ENCODE assay signal across 18 cellular contexts in the genomic region with DNA sequence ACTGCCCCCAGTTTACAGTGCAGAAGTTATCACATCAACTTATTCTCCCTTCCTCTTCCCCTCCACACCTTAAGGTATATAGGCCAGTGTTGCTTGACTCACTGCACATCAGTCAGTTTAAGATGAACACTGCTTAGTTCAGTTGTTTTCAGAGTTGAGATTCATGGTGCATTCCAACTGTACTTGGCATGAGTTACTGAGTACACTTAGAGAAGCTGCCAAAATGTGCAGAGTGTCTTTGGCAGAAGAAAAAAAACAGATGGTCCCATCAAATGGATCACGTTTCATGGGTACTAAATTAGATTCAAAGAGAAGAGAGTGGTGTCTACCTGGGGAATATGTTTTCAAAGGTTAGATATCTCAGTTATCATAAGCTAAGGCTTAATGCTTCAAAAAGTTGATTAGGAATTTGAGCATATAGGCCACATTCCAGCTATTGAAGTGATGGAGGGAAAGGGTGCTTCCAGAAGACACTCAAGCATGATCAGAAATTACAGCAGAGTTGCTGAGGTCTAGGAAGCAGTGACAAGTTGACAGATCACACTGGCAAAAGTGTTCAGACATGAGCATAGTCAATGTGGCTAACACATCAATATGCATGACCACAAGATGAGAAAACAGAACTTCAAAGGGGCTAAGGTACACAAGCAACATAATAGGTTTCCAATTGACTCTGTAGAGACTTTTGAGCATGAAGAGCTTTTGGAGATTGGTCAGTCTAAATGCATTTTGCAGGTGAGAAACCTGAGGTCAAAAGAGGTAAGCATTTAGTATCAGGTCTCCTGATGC.
DNase-seq lines count a peak whose midpoint lies in the region; ATAC-seq, FAIRE-seq and TF ChIP-seq lines count a peak whose summit lies in the region.
"Had no signal": no experiment of that assay in that cellular context is flagged by ENCODE, and none has a peak within 500 bp of the region (broad histone marks: within the 10 kb centered on the region; RNA-seq: fewer than 3 reads in every experiment).

No MANE protein-coding gene starts in this region.

- TF ChIP-seq CTCF in GM12878 (IDR thresholded peaks at IDR 0.05 in 2 of 3, conservative IDR thresholded peaks at IDR 0.05 in 1 of 3; ENCODE audit: control insufficient read depth in 2 of 3, extremely low read depth in 1 of 3, insufficient read depth in 1 of 3, low read depth in 3 of 3, low read length in 3 of 3) = no peak
- no peak for TF ChIP-seq CTCF in heart right ventricle (IDR thresholded peaks at IDR 0.05)
- no peak for TF ChIP-seq CTCF in glutamatergic neuron (IDR thresholded peaks at IDR 0.05; ENCODE audit: partially characterized antibody, unreplicated experiment)
- no peak for TF ChIP-seq CTCF in brain microvascular endothelial cell (IDR thresholded peaks at IDR 0.05; ENCODE audit: low read depth, low read length, missing control alignments)

- POLR2A ChIA-PET in GM12878 (lab: Charles Lee) = no interaction called here

- TF ChIP-seq EP300 in GM12878 (IDR thresholded peaks at IDR 0.05; ENCODE audit: borderline replicate concordance in 1 of 2, control insufficient read depth in 1 of 2, low read depth in 2 of 2, low read length in 2 of 2) = no peak

- H3K36me3 ChIP-seq in GM12878 (ENCODE audit: control insufficient read depth in 2 of 2, insufficient read depth in 2 of 2, low read length in 1 of 2) (no peaks in the 10 kb centered on the region), heart right ventricle (no peaks in the 10 kb centered on the region), brain microvascular endothelial cell (replicated peaks) (no peaks in the 10 kb centered on the region)
- H3K36me3 ChIP-seq: BLaER1, HAP-1 had no signal

- H3K4me3 ChIP-seq in GM12878 = no peak overlapping the region
- H3K4me3 ChIP-seq in heart right ventricle = no peak overlapping the region
- H3K4me3 ChIP-seq in brain microvascular endothelial cell (ENCODE audit: low read depth, low read length) = no peak overlapping the region
- H3K4me3 ChIP-seq: BLaER1, HAP-1 had no signal

- H3K27ac ChIP-seq in GM12878 (ENCODE audit: control insufficient read depth, insufficient read depth) (no peak overlapping the region), heart right ventricle (no peak overlapping the region), brain microvascular endothelial cell (no peak overlapping the region)
- H3K27ac ChIP-seq: BLaER1 had no signal

- TF ChIP-seq RAD21 in GM12878 (IDR thresholded peaks at IDR 0.05; ENCODE audit: insufficient read depth, low read depth, low read length) = no peak

- H3K4me3 Mint-ChIP-seq in glutamatergic neuron (ENCODE audit: unreplicated experiment) = no peak overlapping the region
- H3K4me3 Mint-ChIP-seq: CD8-positive, alpha-beta T cell had no signal

- H3K4me1 ChIP-seq in GM12878 (ENCODE audit: control insufficient read depth, insufficient read depth, low read length) = no peaks in the 10 kb centered on the region
- peaks cover 0 to 5% (median 0%) of the 10 kb centered on the region in 9 donors for H3K4me1 ChIP-seq in heart right ventricle
- H3K4me1 ChIP-seq: BLaER1, HAP-1 had no signal

- H3K27me3 Mint-ChIP-seq in glutamatergic neuron (ENCODE audit: unreplicated experiment) = no peaks in the 10 kb centered on the region

- H3K79me2 ChIP-seq in GM12878 (ENCODE audit: control insufficient read depth, insufficient read depth, low read length) = no peaks in the 10 kb centered on the region

- H3K4me2 ChIP-seq in GM12878 (ENCODE audit: control insufficient read depth, insufficient read depth) = no peak overlapping the region
- H3K4me2 ChIP-seq: BLaER1 had no signal

- DNase-seq in Right ventricle myocardium inferior (ENCODE audit: missing footprints) (no peak), cardiac septum (ENCODE audit: low spot score) (no peak), GM12878 (ENCODE audit: low read depth, low spot score) (no peak), heart right ventricle (no peak), glutamatergic neuron (no peak), NCI-H2107 (lab: John Stamatoyannopoulos, UW) (no peak), brain microvascular endothelial cell (no peak)
- DNase-seq in activated CD4-positive, CD25-positive, alpha-beta regulatory T cell treated with anti-CD3 and anti-CD28 coated beads, Interleukin-2, amount 50 U/mL, for 72 hours = no peak
- DNase-seq: 8988T; CD8-positive, alpha-beta T cell; GF-D8; NCI-H1092 treated with DMSO at 0.1 percent for 48 hours; NCI-H2227 treated with DMSO at 0.1 percent for 48 hours; NCI-H526 treated with DMSO at 0.1 percent for 48 hours; SIG-M5 had no signal

- 0% methylated on average over 1 of the region's 1 CpG for WGBS in GM12878 (ENCODE audit: insufficient coverage, insufficient replicate concordance, low lambda C conversion rate, missing lambda C conversion rate)
- 10 to 22% methylated on average over 1 of the region's 1 CpG for WGBS in heart right ventricle, 2 donors

- intact Hi-C loops in Right ventricle myocardium inferior (cut with DNase I) = no loop called here
- intact Hi-C loops in cardiac septum (cut with DNase I) = no loop called here
- intact Hi-C loops in GM12878 (cut with micrococcal nuclease; ENCODE audit: unreplicated experiment) = no loop called here
- intact Hi-C loops in heart right ventricle (cut with DNase I) = no loop called here

- no TSS peak for BruUV-seq in GM12878 (replicated peaks; lab: Mats Ljungman, UMichigan)

- in situ Hi-C loops in GM12878 (cut with MboI) (no loop called here), brain microvascular endothelial cell (cut with HindIII; ENCODE audit: low pct_ligation_motif_present, low sequenced_read_pairs) (no loop called here)

- no peak for FAIRE-seq in GM12878 (lab: Jason Lieb, UNC)
- FAIRE-seq: D721Med had no signal

- RAD21 ChIA-PET in GM12878 (lab: Charles Lee; ENCODE audit: unreplicated experiment) = no interaction called here

- H3K9me3 ChIP-seq in GM12878 (replicated peaks; ENCODE audit: control insufficient read depth, insufficient read depth, low read length) = no peaks in the 10 kb centered on the region
- peaks cover 0 to 7% (median 0%) of the 10 kb centered on the region in 11 donors for H3K9me3 ChIP-seq in heart right ventricle
- H3K9me3 ChIP-seq: BLaER1, HAP-1 had no signal

- no peak overlapping the region for H3K27ac Mint-ChIP-seq in glutamatergic neuron (ENCODE audit: unreplicated experiment)
- H3K27ac Mint-ChIP-seq: CD8-positive, alpha-beta T cell had no signal

- CTCF ChIA-PET in GM12878 (lab: Yijun Ruan, JAX) = interaction anchor here (0.6 kb wide), 1 partner anchor 493 kb away, joined by 3 read pairs; no protein-coding TSS in a partner anchor

- no peak overlapping the region for H3K9ac ChIP-seq in GM12878 (ENCODE audit: control insufficient read depth, insufficient read depth, low read length)
- H3K9ac ChIP-seq: BLaER1 had no signal

- H3K9me3 Mint-ChIP-seq in glutamatergic neuron (ENCODE audit: unreplicated experiment) = no peaks in the 10 kb centered on the region

- ATAC-seq in Right ventricle myocardium inferior = peak; percentile 56
- no peak for ATAC-seq in GM12878
- ATAC-seq in heart right ventricle = peak in 5 of 8 donors; percentile 38 to 80 (median 49)
- ATAC-seq: CD8-positive, alpha-beta T cell had no signal

- H4K20me1 ChIP-seq in GM12878 (ENCODE audit: control insufficient read depth, insufficient read depth) = no peaks in the 10 kb centered on the region
- H4K20me1 ChIP-seq: BLaER1 had no signal

- H2AFZ ChIP-seq in GM12878 (ENCODE audit: control insufficient read depth, low read depth, low read length) = no peak overlapping the region

- TF ChIP-seq POLR2A in GM12878 (IDR thresholded peaks at IDR 0.05; ENCODE audit: low read depth, low read length) = no peak

- H3K27me3 ChIP-seq in GM12878 (replicated peaks in 1 of 2; ENCODE audit: control insufficient read depth in 2 of 2, insufficient read depth in 2 of 2, low read length in 1 of 2) = no peaks in the 10 kb centered on the region
- no peaks in the 10 kb centered on the region for H3K27me3 ChIP-seq in heart right ventricle
- H3K27me3 ChIP-seq in brain microvascular endothelial cell (replicated peaks) = no peaks in the 10 kb centered on the region
- H3K27me3 ChIP-seq: BLaER1 had no signal

- H3K36me3 Mint-ChIP-seq in glutamatergic neuron (ENCODE audit: unreplicated experiment) = no peaks in the 10 kb centered on the region
- H3K36me3 Mint-ChIP-seq: CD8-positive, alpha-beta T cell had no signal

- H3K4me1 Mint-ChIP-seq in glutamatergic neuron (ENCODE audit: low read depth, unreplicated experiment) = no peaks in the 10 kb centered on the region

- SMC1A ChIA-PET in GM12878 (lab: Charles Lee; ENCODE audit: uncharacterized antibody, unreplicated experiment) = no interaction called here

TF ChIP-seq in GM12878, 131 proteins besides CTCF, POLR2A, EP300 and RAD21:
- TF ChIP-seq RUNX3 (IDR thresholded peaks at IDR 0.05; ENCODE audit: low read length) = peak; percentile 10; the same call in 1 of the 2 replicates
- TF ChIP-seq SIN3A (IDR thresholded peaks at IDR 0.05; ENCODE audit: low read depth, low read length) = no peak
